8 cellular contexts compared by ENCODE assay signal in the genomic region with DNA sequence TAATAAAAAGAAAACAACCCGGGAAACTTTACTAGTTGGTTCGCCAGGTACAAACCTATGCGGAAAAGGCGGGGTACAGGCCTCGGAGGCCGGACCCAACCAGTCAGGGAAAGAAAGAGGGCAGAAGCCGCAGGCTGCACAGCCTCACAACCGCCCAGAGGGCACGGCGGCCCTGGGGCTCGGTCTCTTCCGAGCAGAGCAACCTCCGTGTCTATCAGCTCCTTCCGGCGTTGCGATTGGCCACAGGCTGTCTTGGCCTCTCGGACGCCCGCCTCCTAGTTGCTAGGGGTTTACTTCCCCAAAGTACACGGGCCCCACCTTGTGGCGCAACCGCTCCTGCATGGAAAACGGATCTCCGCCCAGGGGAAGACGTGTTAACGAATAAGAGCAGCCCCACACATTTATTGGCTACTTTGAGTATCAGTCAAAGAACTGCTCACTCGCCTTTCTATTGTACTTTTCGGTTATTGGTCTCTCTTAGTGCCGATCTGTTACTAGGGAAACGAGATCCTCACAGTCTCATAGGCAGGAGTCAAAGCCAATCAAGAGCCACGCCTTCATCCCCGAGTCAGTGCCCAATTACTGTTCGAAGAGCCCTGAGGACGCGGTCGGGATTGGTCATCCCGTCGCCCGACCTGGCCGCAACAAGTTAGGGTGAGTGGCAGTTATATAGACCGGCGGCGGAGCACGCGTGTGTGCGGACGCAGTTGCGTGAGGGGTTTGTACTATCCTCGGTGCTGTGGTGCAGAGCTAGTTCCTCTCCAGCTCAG.
DNase-seq lines count a peak whose midpoint lies in the region; ATAC-seq lines count a peak whose summit lies in the region.

A gene (plus strand): TSS at position 696 of the 770 bp plus-strand sequence. CDS start 14,667 bp downstream, outside the sequence.

- DNase-seq in AML-193 (lab: John Stamatoyannopoulos, UW): peak; percentile 100
- peak; percentile 100 for DNase-seq in NCI-H446 treated with DMSO at 0.1 percent for 48 hours (lab: John Stamatoyannopoulos, UW)
- DNase-seq in cerebellar cortex (ENCODE audit: low spot score): peak; percentile 100
- DNase-seq in iris pigment epithelial cell (ENCODE audit: low read depth): peak; percentile 100
- DNase-seq in stimulated activated CD4-positive, alpha-beta T cell treated with anti-CD3 and anti-CD28 coated beads, Interleukin-12 subunit alpha, Interleukin-12 subunit beta, amount 100 ng/mL, for 24 hours (ENCODE audit: low read depth in 2 of 2): peak; percentile 98

- ATAC-seq in GM19035 (IDR thresholded peaks at IDR 0.05; ENCODE audit: unreplicated experiment): peak; percentile 79
- peak; percentile 81 for ATAC-seq in HG03354 (IDR thresholded peaks at IDR 0.05; ENCODE audit: poor library complexity, severe bottlenecking, unreplicated experiment)
- peak; percentile 82 to 85 for ATAC-seq in activated CD4-positive, CD25-positive, alpha-beta regulatory T cell treated with anti-CD3 and anti-CD28 coated beads, Interleukin-2, amount 50 U/mL, for 24 hours

Comparison
In these comparisons a context has a peak if more than half of its experiments do, and no peak if none do; other contexts are left out.
1. Peak in every context shown above with its lines: DNase-seq and ATAC-seq.